ENCODE assay signal across 9 cellular contexts in genomic region chr4:112147697-112148096, GRCh38. TPM values are rescaled to one million over a fixed set of nuclear protein-coding genes. Genes with fewer than 3 reads are reported as not detected.
DNase-seq lines count a peak whose midpoint lies in the region; TF ChIP-seq lines count a peak whose summit lies in the region.
"Had no signal": no experiment of that assay in that cellular context is flagged by ENCODE, and none has a peak within 500 bp of the region (broad histone marks: within the 10 kb centered on the region; RNA-seq: fewer than 3 reads in every experiment).

No MANE protein-coding gene starts in this region.

- H3K27ac ChIP-seq in parathyroid adenoma: peak overlapping the region; percentile 52
- H3K27ac ChIP-seq in thyroid gland: no peak overlapping the region
- H3K27ac ChIP-seq: WERI-Rb-1 had no signal

- intact Hi-C loops in thyroid gland (cut with DNase I): no loop called here

- TF ChIP-seq POLR2A in thyroid gland (IDR thresholded peaks at IDR 0.05): no peak

- H3K4me2 ChIP-seq in parathyroid adenoma (ENCODE audit: low read length): no peak overlapping the region

- H3K36me3 ChIP-seq in parathyroid adenoma (ENCODE audit: control insufficient read depth, insufficient read depth, low read length) (no peaks in the 10 kb centered on the region), thyroid gland (no peaks in the 10 kb centered on the region)

- no peaks in the 10 kb centered on the region for H3K27me3 ChIP-seq in parathyroid adenoma (ENCODE audit: control insufficient read depth, insufficient read depth, low read length)
- no peaks in the 10 kb centered on the region for H3K27me3 ChIP-seq in thyroid gland

- H3K4me3 ChIP-seq in parathyroid adenoma (ENCODE audit: low read depth, low read length) (no peak overlapping the region), thyroid gland (replicated peaks in 1 of 3) (no peak overlapping the region)

- peaks cover 2% of the 10 kb centered on the region for H3K79me2 ChIP-seq in parathyroid adenoma

- WGBS in thyroid gland, 2 donors: 61 to 74% methylated on average over 5 of the region's 5 CpGs

- peak; percentile 32 for DNase-seq in Daoy (ENCODE audit: low read depth)
- DNase-seq in NCI-H446 treated with DMSO at 0.1 percent for 48 hours (lab: John Stamatoyannopoulos, UW): peak; percentile 42
- DNase-seq in cerebellar cortex (ENCODE audit: low spot score): peak; percentile 34
- DNase-seq in thyroid gland: no peak
- no peak for DNase-seq in COLO829 (ENCODE audit: low spot score)
- no peak for DNase-seq in NOMO-1 treated with DMSO at 0.1 percent for 48 hours (lab: John Stamatoyannopoulos, UW; ENCODE audit: unreplicated experiment)
- DNase-seq in NCI-H2227 treated with DMSO at 0.1 percent for 48 hours (lab: John Stamatoyannopoulos, UW): no peak
- DNase-seq: WERI-Rb-1 had no signal

- TF ChIP-seq CTCF in parathyroid adenoma (IDR thresholded peaks at IDR 0.05) (no peak), thyroid gland (IDR thresholded peaks at IDR 0.05) (no peak)

- H3K9me3 ChIP-seq in parathyroid adenoma (ENCODE audit: control insufficient read depth, low read length): no peaks in the 10 kb centered on the region
- no peaks in the 10 kb centered on the region for H3K9me3 ChIP-seq in thyroid gland

- H2AFZ ChIP-seq in parathyroid adenoma: no peak overlapping the region

- no peak overlapping the region for H3K9ac ChIP-seq in parathyroid adenoma

- H3K4me1 ChIP-seq in parathyroid adenoma: no peaks in the 10 kb centered on the region
- H3K4me1 ChIP-seq in thyroid gland: peaks cover 0 to 7% of the 10 kb centered on the region in 2 donors

RNA-seq across cellular contexts. Expression of gene FAM241A, which starts 2.4 kb away (rescaled TPM):
- 1.8 and 2.1 TPM in 2 replicates for total RNA-seq in Daoy (2014; rRNA removed; shearing (Covaris generic))
- total RNA-seq in thyroid gland: 1 to 10 TPM; 3.4 to 9.9 (median 5.8) TPM

Comparison
In these comparisons a context has a peak if more than half of its experiments do, and no peak if none do; other contexts are left out.
1. DNase-seq: peak in Daoy (single experiment), NCI-H446 treated with DMSO at 0.1 percent for 48 hours (single experiment) and cerebellar cortex (single experiment); none in thyroid gland (0 of 2), COLO829 (single experiment), NOMO-1 treated with DMSO at 0.1 percent for 48 hours (single experiment) and NCI-H2227 treated with DMSO at 0.1 percent for 48 hours (single experiment).